9 cellular contexts compared by ENCODE assay signal in genomic region chr19:47284324-47284899, GRCh38. TPM values are rescaled to one million over a fixed set of nuclear protein-coding genes. Genes with fewer than 3 reads are reported as not detected.
DNase-seq lines count a peak whose midpoint lies in the region; ATAC-seq and TF ChIP-seq lines count a peak whose summit lies in the region.
"Had no signal": no experiment of that assay in that cellular context is flagged by ENCODE, and none has a peak within 500 bp of the region (broad histone marks: within the 10 kb centered on the region; RNA-seq: fewer than 3 reads in every experiment).

No MANE protein-coding gene starts in this region.

- H4K20me1 ChIP-seq in MM.1S (ENCODE audit: insufficient read depth, low read length): no peaks in the 10 kb centered on the region

- no peaks in the 10 kb centered on the region for H3K79me2 ChIP-seq in MM.1S (ENCODE audit: low read length)

- H3F3A ChIP-seq in MM.1S (ENCODE audit: insufficient read depth, low read length): no peaks in the 10 kb centered on the region

- H3K9me3 ChIP-seq in MM.1S (replicated peaks; ENCODE audit: insufficient read depth, low read length) (no peaks in the 10 kb centered on the region), mucosa of descending colon (no peaks in the 10 kb centered on the region)

- no peaks in the 10 kb centered on the region for H3K4me1 ChIP-seq in MM.1S (ENCODE audit: low read length)
- H3K4me1 ChIP-seq in mucosa of descending colon (ENCODE audit: low read depth): peaks cover 4% of the 10 kb centered on the region

- intact Hi-C loops in Right ventricle myocardium superior (cut with DNase I): no loop called here
- intact Hi-C loops in Right ventricle myocardium inferior (cut with DNase I): no loop called here
- intact Hi-C loops in mucosa of descending colon (cut with DNase I, micrococcal nuclease): no loop called here

- no peaks in the 10 kb centered on the region for H3K9me2 ChIP-seq in MM.1S (replicated peaks; ENCODE audit: insufficient read depth, low read length)

- TF ChIP-seq CTCF in MM.1S (IDR thresholded peaks at IDR 0.05; ENCODE audit: low read length): peak; percentile 87
- TF ChIP-seq CTCF in mucosa of descending colon (IDR thresholded peaks at IDR 0.05): peak; percentile 74

- no peaks in the 10 kb centered on the region for H3K27me3 ChIP-seq in MM.1S (replicated peaks; ENCODE audit: insufficient read depth, low read length)

- no peak overlapping the region for H3K9ac ChIP-seq in MM.1S (ENCODE audit: low read length)

- no peak overlapping the region for H3K4me3 ChIP-seq in MM.1S (ENCODE audit: low read length)
- H3K4me3 ChIP-seq in mucosa of descending colon: no peak overlapping the region

- H3K4me2 ChIP-seq in MM.1S (ENCODE audit: low read depth, low read length): no peak overlapping the region

- no peak overlapping the region for H2AFZ ChIP-seq in MM.1S (ENCODE audit: low read length)

- ATAC-seq in Right ventricle myocardium superior (ENCODE audit: poor library complexity) (peak; percentile 62), Right ventricle myocardium inferior (no peak), mucosa of descending colon (peak; percentile 65), GM18868 (IDR thresholded peaks at IDR 0.05; ENCODE audit: unreplicated experiment) (no peak), GM21390 (IDR thresholded peaks at IDR 0.05; ENCODE audit: unreplicated experiment) (no peak)

- H3K27ac ChIP-seq in MM.1S (ENCODE audit: low read length): no peak overlapping the region

- H3K36me3 ChIP-seq in MM.1S (replicated peaks; ENCODE audit: insufficient read depth, low read length): no peaks in the 10 kb centered on the region
- H3K36me3 ChIP-seq in mucosa of descending colon (ENCODE audit: low read depth): no peaks in the 10 kb centered on the region

- no peak for DNase-seq in Right ventricle myocardium superior
- no peak for DNase-seq in Right ventricle myocardium inferior (ENCODE audit: missing footprints)
- peak; percentile 64 for DNase-seq in MM.1S
- DNase-seq in SHP77 (lab: John Stamatoyannopoulos, UW): peak; percentile 22 to 44
- peak; percentile 79 for DNase-seq in dermis blood vessel endothelial cell
- DNase-seq in mucosa of descending colon: peak in 1 of 3 donors; percentile 83

RNA-seq across cellular contexts. Expression of gene INAFM1, which starts 9.7 kb away (rescaled TPM):
- total RNA-seq in Right ventricle myocardium superior: 10.4 TPM
- total RNA-seq in Right ventricle myocardium inferior: 11.2 TPM
- total RNA-seq in dermis blood vessel endothelial cell: 1.1 and 1.5 TPM in 2 replicates
- total RNA-seq in mucosa of descending colon: 10 to 100 TPM; 14.7 to 28.9 (median 16.7) TPM

RNA-seq across cellular contexts. Expression of gene C5AR1, which starts 25.2 kb away (rescaled TPM):
- total RNA-seq in Right ventricle myocardium superior (3.4 TPM), Right ventricle myocardium inferior (5.0 TPM), dermis blood vessel endothelial cell (not detected in 2 replicates), mucosa of descending colon (10 to 100 TPM in 1 of 3 donors, 1 to 10 TPM in 2; 5.1 to 13.5 (median 7.9) TPM)
- total RNA-seq: glomerular endothelial cell had no signal

RNA-seq across cellular contexts. Expression of gene CCDC9, which starts 28.1 kb away (rescaled TPM):
- total RNA-seq in Right ventricle myocardium superior (16.3 TPM), Right ventricle myocardium inferior (21.2 TPM), dermis blood vessel endothelial cell (3.4 and 4.9 TPM in 2 replicates), mucosa of descending colon (10 to 100 TPM; 33.3 to 46.9 (median 38.7) TPM)

RNA-seq across cellular contexts. Expression of gene C5AR2, which starts 47.6 kb away (rescaled TPM):
- total RNA-seq in Right ventricle myocardium superior: 0.78 TPM
- total RNA-seq in Right ventricle myocardium inferior: 0.95 TPM
- total RNA-seq in dermis blood vessel endothelial cell: under 0.01 and 0.05 TPM in 2 replicates
- total RNA-seq in mucosa of descending colon: 1 to 10 TPM in 2 of 3 donors, under 1 TPM in 1; 0.29 to 1.6 (median 1.4) TPM

RNA-seq across cellular contexts. Expression of gene BBC3, which starts 53.4 kb away (rescaled TPM):
- total RNA-seq in Right ventricle myocardium superior (3.8 TPM), Right ventricle myocardium inferior (5.0 TPM), dermis blood vessel endothelial cell (24.5 and 26.9 TPM in 2 replicates), mucosa of descending colon (10 to 100 TPM; 18.3 to 24.9 (median 22.8) TPM)

Comparison
In these comparisons a context has a peak if more than half of its experiments do, and no peak if none do; other contexts are left out.
1. ATAC-seq: peak in Right ventricle myocardium superior (single experiment) and mucosa of descending colon (single experiment); none in Right ventricle myocardium inferior (single experiment), GM18868 (single experiment) and GM21390 (single experiment).
2. DNase-seq: peak in MM.1S (single experiment), SHP77 (2 of 2) and dermis blood vessel endothelial cell (single experiment); none in Right ventricle myocardium superior (single experiment) and Right ventricle myocardium inferior (single experiment).